In genomic region chr9:112047538-112048066, GRCh38 we compare ENCODE assay signal across 21 cellular contexts.
A peak's percentile ranks its signal among the peaks of the same experiment; 100 is the strongest.
DNase-seq lines count a peak whose midpoint lies in the region; ATAC-seq and TF ChIP-seq lines count a peak whose summit lies in the region.
"Had no signal": no experiment of that assay in that cellular context is flagged by ENCODE, and none has a peak within 500 bp of the region (broad histone marks: within the 10 kb centered on the region; RNA-seq: fewer than 3 reads in every experiment).

No MANE protein-coding gene starts in this region.

- no peaks in the 10 kb centered on the region for H3F3A ChIP-seq in neural progenitor cell (ENCODE audit: low read depth)

- H3K36me3 Mint-ChIP-seq in activated naive CD4-positive, alpha-beta T cell treated with anti-CD3 and anti-CD28 coated beads, Interleukin-2, amount 50 U/mL, for 72 hours, result peaks cover 15 to 20% of the 10 kb centered on the region in 2 donors
- no peaks in the 10 kb centered on the region for H3K36me3 Mint-ChIP-seq in neural progenitor cell

- H3K9ac ChIP-seq in neural progenitor cell, result no peak overlapping the region

- H3K4me1 ChIP-seq in neural progenitor cell, result peaks cover 4% of the 10 kb centered on the region

- H3K27ac ChIP-seq in epithelial cell of prostate, result peak overlapping the region; percentile 78
- H3K27ac ChIP-seq in neural progenitor cell, result no peak overlapping the region

- H3K79me2 ChIP-seq in neural progenitor cell (ENCODE audit: low read depth), result no peaks in the 10 kb centered on the region

- H3K4me2 ChIP-seq in neural progenitor cell, result no peak overlapping the region

- no peak overlapping the region for H2AFZ ChIP-seq in neural progenitor cell (replicated peaks)

- H3K4me1 Mint-ChIP-seq in stimulated activated naive CD8-positive, alpha-beta T cell treated with anti-CD3 and anti-CD28 coated beads, Interleukin-15, amount 100 ng/mL, for 72 hours, result peaks cover 13% of the 10 kb centered on the region
- no peaks in the 10 kb centered on the region for H3K4me1 Mint-ChIP-seq in neural progenitor cell

- peaks cover 12 to 13% of the 10 kb centered on the region in 2 donors for H3K9me3 Mint-ChIP-seq in activated naive CD4-positive, alpha-beta T cell treated with anti-CD3 and anti-CD28 coated beads, Interleukin-2, amount 50 U/mL, for 72 hours
- peaks cover 16 to 33% of the 10 kb centered on the region in 2 donors for H3K9me3 Mint-ChIP-seq in stimulated activated naive CD8-positive, alpha-beta T cell treated with anti-CD3 and anti-CD28 coated beads, Interleukin-15, amount 100 ng/mL, for 72 hours
- peaks cover 2% of the 10 kb centered on the region for H3K9me3 Mint-ChIP-seq in neural progenitor cell

- ATAC-seq in activated naive CD4-positive, alpha-beta T cell treated with anti-CD3 and anti-CD28 coated beads, Interleukin-2, amount 50 U/mL, for 72 hours, result peak; percentile 62 to 64
- ATAC-seq in stimulated activated naive CD8-positive, alpha-beta T cell treated with anti-CD3 and anti-CD28 coated beads, Interleukin-15, amount 100 ng/mL, for 72 hours, result peak; percentile 75
- ATAC-seq: left cardiac atrium, Right ventricle myocardium inferior had no signal

- peaks cover 10% of the 10 kb centered on the region for H3K27me3 Mint-ChIP-seq in stimulated activated naive CD8-positive, alpha-beta T cell treated with anti-CD3 and anti-CD28 coated beads, Interleukin-15, amount 100 ng/mL, for 72 hours
- peaks cover 2% of the 10 kb centered on the region for H3K27me3 Mint-ChIP-seq in neural progenitor cell (ENCODE audit: insufficient read depth, low read depth)
- H3K27me3 Mint-ChIP-seq: CD4-positive, alpha-beta memory T cell had no signal

- H3K9me3 ChIP-seq in neural progenitor cell (ENCODE audit: low read depth), result no peaks in the 10 kb centered on the region
- H3K9me3 ChIP-seq: transverse colon had no signal

- no peak for TF ChIP-seq CTCF in neural progenitor cell (IDR thresholded peaks at IDR 0.05)

- no peak overlapping the region for H3K4me3 Mint-ChIP-seq in stimulated activated naive CD8-positive, alpha-beta T cell treated with anti-CD3 and anti-CD28 coated beads, Interleukin-15, amount 100 ng/mL, for 72 hours
- H3K4me3 Mint-ChIP-seq in neural progenitor cell, result no peak overlapping the region
- H3K4me3 Mint-ChIP-seq: mesothelial cell of epicardium; T-helper 1 cell treated with Interleukin-12 subunit alpha and Interleukin-12 subunit beta and Interleukin-4 antibody, amounts not matched to agents 30 μg/mL and 1 μg/mL, for 36 hours had no signal

- H3K4me3 ChIP-seq in neural progenitor cell, result no peak overlapping the region
- H3K4me3 ChIP-seq: transverse colon had no signal

- H3K27ac Mint-ChIP-seq in activated naive CD4-positive, alpha-beta T cell treated with anti-CD3 and anti-CD28 coated beads, Interleukin-2, amount 50 U/mL, for 72 hours, result no peak overlapping the region
- H3K27ac Mint-ChIP-seq in stimulated activated naive CD8-positive, alpha-beta T cell treated with anti-CD3 and anti-CD28 coated beads, Interleukin-15, amount 100 ng/mL, for 72 hours, result peak overlapping the region in 1 of 2 donors; percentile 16
- no peak overlapping the region for H3K27ac Mint-ChIP-seq in neural progenitor cell
- H3K27ac Mint-ChIP-seq: CD4-positive, alpha-beta memory T cell; mesothelial cell of epicardium; T-helper 1 cell treated with Interleukin-12 subunit alpha and Interleukin-12 subunit beta and Interleukin-4 antibody, amounts not matched to agents 30 μg/mL and 1 μg/mL, for 36 hours had no signal

- H3K27me3 ChIP-seq in neural progenitor cell, result no peaks in the 10 kb centered on the region
- H3K27me3 ChIP-seq: transverse colon had no signal

- no peaks in the 10 kb centered on the region for H4K20me1 ChIP-seq in neural progenitor cell (ENCODE audit: low read depth)

- H3K36me3 ChIP-seq in neural progenitor cell, result no peaks in the 10 kb centered on the region
- H3K36me3 ChIP-seq: transverse colon had no signal

- DNase-seq in activated naive CD4-positive, alpha-beta T cell treated with anti-CD3 and anti-CD28 coated beads, Interleukin-2, amount 50 U/mL, for 72 hours (ENCODE audit: low spot score in 2 of 2), result no peak
- no peak for DNase-seq in activated naive CD4-positive, alpha-beta T cell treated with anti-CD3 and anti-CD28 coated beads, Interleukin-2, amount 50 U/mL, for 16 hours
- DNase-seq in RPMI7951 (ENCODE audit: low read depth) (peak; percentile 11), epithelial cell of prostate (ENCODE audit: low read depth, low spot score) (no peak), neural progenitor cell (ENCODE audit: low spot score) (no peak), iPS-NIHi11 (ENCODE audit: low spot score) (no peak), COR-L47 (lab: John Stamatoyannopoulos, UW) (no peak)
- DNase-seq in stimulated activated naive CD8-positive, alpha-beta T cell treated with anti-CD3 and anti-CD28 coated beads, Interleukin-15, amount 100 ng/mL, for 72 hours, result no peak
- DNase-seq: activated effector memory CD4-positive, alpha-beta T cell treated with anti-CD3 and anti-CD28 coated beads, Interleukin-2, amount 50 U/mL, for 16 hours; aorta; CD4-positive, alpha-beta memory T cell; DND-41; foreskin fibroblast; GOT3; left cardiac atrium; NCI-H1930; stimulated activated CD4-positive, alpha-beta T cell treated with anti-CD3 and anti-CD28 coated beads, Interleukin-12 subunit alpha, Interleukin-12 subunit beta, amount 100 ng/mL, for 4 hours; transverse colon had no signal
